8 cellular contexts compared by ENCODE assay signal in the genomic region with DNA sequence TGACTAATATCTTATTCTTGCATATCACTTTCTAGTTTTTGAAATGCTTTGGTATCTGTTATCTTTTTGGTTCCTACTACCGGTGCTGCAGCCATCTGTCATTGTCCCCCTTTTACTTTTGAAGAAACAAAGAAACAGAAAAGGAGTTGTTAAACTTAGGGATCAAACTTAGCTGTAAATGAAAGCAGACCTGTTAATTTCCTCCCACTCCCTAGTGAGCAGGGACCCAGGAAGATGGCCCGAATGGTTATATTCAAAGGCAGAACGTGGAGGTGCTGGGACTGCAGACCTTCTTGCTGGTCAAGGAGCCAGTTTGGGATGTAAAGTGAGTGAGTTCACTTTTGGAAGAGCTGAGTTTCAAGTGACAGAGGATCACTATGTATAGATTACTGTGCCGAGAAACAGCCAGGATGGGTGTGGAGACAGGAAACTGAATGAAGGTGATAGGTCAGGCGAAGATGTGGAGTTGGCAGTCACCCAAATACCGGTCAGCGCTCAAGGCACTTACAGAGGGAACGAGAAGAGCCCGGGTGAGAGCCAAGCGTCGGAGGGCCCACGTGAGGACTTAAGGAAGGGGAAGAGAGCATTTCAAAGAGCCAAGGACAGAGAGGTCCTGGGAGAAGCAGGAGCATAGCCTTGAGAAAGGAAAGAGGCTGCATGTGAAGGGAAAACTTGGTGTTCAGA. TPM values are rescaled to one million over a fixed set of nuclear protein-coding genes. Genes with fewer than 3 reads are reported as not detected.
DNase-seq lines count a peak whose midpoint lies in the region; FAIRE-seq and TF ChIP-seq lines count a peak whose summit lies in the region.

No MANE protein-coding gene starts in this region.

- H3K27ac Mint-ChIP-seq in HFFc6, result no peak overlapping the region

- DNase-seq in GM18507 (ENCODE audit: extremely low spot score, insufficient read length, low read depth) (no peak), HFFc6 (no peak), SW480 (ENCODE audit: low spot score) (peak; percentile 9), mucosa of gallbladder (ENCODE audit: low spot score) (peak; percentile 66), pons (ENCODE audit: low spot score) (no peak), MV-4-11 (lab: John Stamatoyannopoulos, UW) (no peak), activated gamma-delta T cell treated with Interleukin-2 at 50 U/mL for 16 hours (no peak), T-helper 9 cell (no peak)

- H3K4me1 Mint-ChIP-seq in HFFc6 (ENCODE audit: low read depth), result peaks cover 12% of the 10 kb centered on the region

- FAIRE-seq in GM18507 (lab: Jason Lieb, UNC), result peak; percentile 89

- H3K4me3 Mint-ChIP-seq in HFFc6, result peak overlapping the region; percentile 22; the same call in 1 of the 2 replicates

- no peaks in the 10 kb centered on the region for H3K36me3 Mint-ChIP-seq in HFFc6 (ENCODE audit: low read depth)

- peaks cover 9% of the 10 kb centered on the region for H3K27me3 Mint-ChIP-seq in HFFc6 (ENCODE audit: insufficient read depth)

- no peaks in the 10 kb centered on the region for H3K9me3 Mint-ChIP-seq in HFFc6

- TF ChIP-seq CTCF in HFFc6 (IDR thresholded peaks at IDR 0.05), result no peak

RNA-seq across cellular contexts. Expression of a gene that starts 20.1 kb away (rescaled TPM):
- total RNA-seq in HFFc6 (2021; fragmentation: NEBNext Ultra II Directional; extraction: Animal tissue kit (Norgen Biotek cat#: 25700)), result 1 to 10 TPM; 1.3 to 2.4 (median 1.7) TPM
- total RNA-seq in mucosa of gallbladder, result 3.7 TPM

Comparison
In these comparisons a context has a peak if more than half of its experiments do, and no peak if none do; other contexts are left out.
1. DNase-seq: peak in SW480 (single experiment) and mucosa of gallbladder (single experiment); none in GM18507 (single experiment), HFFc6 (single experiment), pons (single experiment), MV-4-11 (single experiment), activated gamma-delta T cell treated with Interleukin-2 at 50 U/mL for 16 hours (single experiment) and T-helper 9 cell (single experiment).